In the genomic region with DNA sequence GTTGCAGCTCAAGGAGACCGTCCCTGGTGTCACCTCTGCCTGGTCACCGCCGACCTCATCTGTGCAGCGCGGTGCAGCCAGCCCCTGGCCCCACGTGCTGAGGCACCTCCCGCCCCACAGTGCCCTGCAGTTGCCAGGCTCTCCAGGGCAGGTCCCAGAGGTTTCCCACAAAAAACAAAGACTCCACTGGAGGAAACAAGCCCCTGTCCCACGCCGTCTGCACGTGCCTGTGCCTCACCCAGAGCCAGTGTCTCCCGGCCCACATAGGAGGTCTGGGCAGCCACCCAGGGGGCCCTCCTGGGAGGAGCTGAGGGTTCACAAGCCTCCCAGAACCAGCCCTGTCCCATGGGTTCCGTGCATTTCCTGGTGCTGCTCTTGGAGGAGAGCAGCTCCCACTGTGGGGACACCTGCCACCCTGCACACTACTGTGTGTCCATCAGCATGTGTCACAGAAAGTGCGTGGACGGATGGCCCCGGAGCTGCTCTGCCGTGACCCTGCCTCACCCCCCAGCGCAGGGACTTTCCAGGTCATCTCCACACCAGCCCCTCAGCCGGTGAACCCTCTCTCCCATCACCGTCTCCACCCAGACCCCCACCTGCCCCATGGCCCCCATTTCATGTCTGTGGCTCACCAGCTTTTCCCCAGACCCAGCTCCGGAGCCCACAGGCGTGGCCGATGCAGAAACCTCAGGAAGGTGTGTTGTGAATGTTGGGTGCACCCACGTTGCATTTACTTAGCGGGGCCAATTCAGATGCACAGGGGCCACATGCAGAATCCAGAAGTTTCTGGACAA, we compare ENCODE assay signal across 20 cellular contexts. TPM values are rescaled to one million over a fixed set of nuclear protein-coding genes. Genes with fewer than 3 reads are reported as not detected.
DNase-seq lines count a peak whose midpoint lies in the region; ATAC-seq and TF ChIP-seq lines count a peak whose summit lies in the region.
"Had no signal": no experiment of that assay in that cellular context is flagged by ENCODE, and none has a peak within 500 bp of the region (broad histone marks: within the 10 kb centered on the region; RNA-seq: fewer than 3 reads in every experiment).

No MANE protein-coding gene starts in this region.

- H2AK9ac ChIP-seq in IMR-90 (replicated peaks; ENCODE audit: low read depth, low read length, poor library complexity), result no peak overlapping the region

- H3K4ac ChIP-seq in IMR-90 (ENCODE audit: low read depth, low read length), result no peak overlapping the region

- BruUV-seq in IMR-90 (replicated peaks; lab: Mats Ljungman, UMichigan), result no TSS peak

- no peak for TF ChIP-seq POLR2A in IMR-90 (IDR thresholded peaks at IDR 0.05; ENCODE audit: low read depth, low read length)

- H3K79me1 ChIP-seq in IMR-90 (ENCODE audit: low read depth in 1 of 2, low read length in 2 of 2), result no peaks in the 10 kb centered on the region

- no peak overlapping the region for H3K4me3 Mint-ChIP-seq in stimulated activated naive CD8-positive, alpha-beta T cell treated with anti-CD3 and anti-CD28 coated beads, Interleukin-15, amount 100 ng/mL, for 72 hours
- no peak overlapping the region for H3K4me3 Mint-ChIP-seq in T-helper 2 cell treated with Interferon-gamma antibody and Interleukin-4, amounts not matched to agents 5 μg/mL and 100 μg/mL, for 36 hours
- H3K4me3 Mint-ChIP-seq: activated naive CD4-positive, alpha-beta T cell treated with anti-CD3 and anti-CD28 coated beads, Interleukin-2, amount 10 ng/mL, durations not matched to agents 7 days and 5 days; brain; naive thymus-derived CD8-positive, alpha-beta T cell had no signal

- peaks cover 75% of the 10 kb centered on the region for H3K4me1 ChIP-seq in BLaER1
- peaks cover 8% of the 10 kb centered on the region for H3K4me1 ChIP-seq in IMR-90 (ENCODE audit: control insufficient read depth, insufficient read depth, low read length)
- peaks cover 22% of the 10 kb centered on the region for H3K4me1 ChIP-seq in psoas muscle

- H3K27ac ChIP-seq in BLaER1, result peak overlapping the region; percentile 60; the same call in 1 of the 2 replicates
- no peak overlapping the region for H3K27ac ChIP-seq in IMR-90 (ENCODE audit: insufficient read depth, low read length)
- no peak overlapping the region for H3K27ac ChIP-seq in psoas muscle

- H3K4me1 Mint-ChIP-seq in stimulated activated naive CD8-positive, alpha-beta T cell treated with anti-CD3 and anti-CD28 coated beads, Interleukin-15, amount 100 ng/mL, for 72 hours, result no peaks in the 10 kb centered on the region
- H3K4me1 Mint-ChIP-seq in T-helper 2 cell treated with Interferon-gamma antibody and Interleukin-4, amounts not matched to agents 5 μg/mL and 100 μg/mL, for 36 hours (ENCODE audit: low read depth), result no peaks in the 10 kb centered on the region
- H3K4me1 Mint-ChIP-seq: activated naive CD4-positive, alpha-beta T cell treated with anti-CD3 and anti-CD28 coated beads, Interleukin-2, amount 10 ng/mL, durations not matched to agents 7 days and 5 days; brain had no signal

- no peak overlapping the region for H3K23ac ChIP-seq in IMR-90 (ENCODE audit: low read depth, low read length)

- TF ChIP-seq RAD21 in IMR-90 (IDR thresholded peaks at IDR 0.05; ENCODE audit: low read length), result no peak

- no peak for TF ChIP-seq CTCF in IMR-90 (conservative IDR thresholded peaks at IDR 0.05; ENCODE audit: low read depth, low read length)
- no peak for TF ChIP-seq CTCF in psoas muscle (IDR thresholded peaks at IDR 0.05)
- no peak for TF ChIP-seq CTCF in GM13977 (IDR thresholded peaks at IDR 0.05; ENCODE audit: extremely low read depth, insufficient read depth, missing control alignments)

- in situ Hi-C loops in IMR-90 (cut with MboI; ENCODE audit: low sequenced_read_pairs), result no loop called here
- in situ Hi-C loops in GM13977 (cut with MboI; ENCODE audit: low pct_unique_long_range_greater_than_20kb, low sequenced_read_pairs, unreplicated experiment), result no loop called here

- H3K4me2 ChIP-seq in BLaER1 (peak overlapping the region; percentile 77), IMR-90 (ENCODE audit: low read depth, low read length) (no peak overlapping the region)

- no peak overlapping the region for H4K91ac ChIP-seq in IMR-90 (ENCODE audit: insufficient read depth, low read depth, low read length)

- dilution Hi-C loops in IMR-90 (cut with HindIII; ENCODE audit: low sequenced_read_pairs, unreplicated experiment), result no loop called here

- no peak overlapping the region for H3K4me3 ChIP-seq in BLaER1
- H3K4me3 ChIP-seq in IMR-90 (ENCODE audit: insufficient read depth, low read depth, low read length), result no peak overlapping the region
- H3K4me3 ChIP-seq in psoas muscle, result no peak overlapping the region

- H3K9me3 Mint-ChIP-seq in stimulated activated naive CD8-positive, alpha-beta T cell treated with anti-CD3 and anti-CD28 coated beads, Interleukin-15, amount 100 ng/mL, for 72 hours, result peaks cover 0 to 2% of the 10 kb centered on the region in 2 donors
- peaks cover 10% of the 10 kb centered on the region for H3K9me3 Mint-ChIP-seq in T-helper 2 cell treated with Interferon-gamma antibody and Interleukin-4, amounts not matched to agents 5 μg/mL and 100 μg/mL, for 36 hours

- H4K5ac ChIP-seq in IMR-90 (ENCODE audit: low read depth, low read length), result no peak overlapping the region

- no peak for DNase-seq in IMR-90
- DNase-seq in left cardiac atrium, result no peak
- peak in 1 of 2 donors; percentile 58 for DNase-seq in psoas muscle
- no peak for DNase-seq in stimulated activated naive CD8-positive, alpha-beta T cell treated with anti-CD3 and anti-CD28 coated beads, Interleukin-15, amount 100 ng/mL, for 72 hours
- no peak for DNase-seq in T-helper 2 cell treated with Interferon-gamma antibody and Interleukin-4, amounts not matched to agents 5 μg/mL and 100 μg/mL, for 36 hours (ENCODE audit: low spot score)
- DNase-seq in GM13977 (ENCODE audit: low spot score), result no peak
- DNase-seq: activated CD4-positive, alpha-beta T cell treated with anti-CD3 and anti-CD28 coated beads for 4 hours; activated naive CD4-positive, alpha-beta T cell treated with anti-CD3 and anti-CD28 coated beads, Interleukin-2, amount 10 ng/mL, durations not matched to agents 7 days and 5 days; activated T-cell treated with anti-CD3 and anti-CD28 coated beads for 4 hours; COR-L47; naive thymus-derived CD8-positive, alpha-beta T cell; NCI-H1092 treated with DMSO at 0.1 percent for 48 hours; NCI-H69; OCI-M1 had no signal

- peaks cover 3% of the 10 kb centered on the region; the same call in 1 of the 2 replicates for H3K27me3 ChIP-seq in BLaER1
- no peaks in the 10 kb centered on the region; the same call in 1 of the 2 replicates for H3K27me3 ChIP-seq in IMR-90 (ENCODE audit: control insufficient read depth, insufficient read depth, low read length)
- H3K27me3 ChIP-seq in psoas muscle (ENCODE audit: insufficient read depth in 3 of 3, low read length in 2 of 3), result no peaks in the 10 kb centered on the region

- H4K20me1 ChIP-seq in BLaER1, result no peaks in the 10 kb centered on the region
- peaks cover 3% of the 10 kb centered on the region; the same call in 1 of the 2 replicates for H4K20me1 ChIP-seq in IMR-90 (ENCODE audit: insufficient read depth, low read length)

- no peaks in the 10 kb centered on the region for H3K27me3 Mint-ChIP-seq in stimulated activated naive CD8-positive, alpha-beta T cell treated with anti-CD3 and anti-CD28 coated beads, Interleukin-15, amount 100 ng/mL, for 72 hours
- no peaks in the 10 kb centered on the region for H3K27me3 Mint-ChIP-seq in T-helper 2 cell treated with Interferon-gamma antibody and Interleukin-4, amounts not matched to agents 5 μg/mL and 100 μg/mL, for 36 hours (ENCODE audit: low read depth)
- H3K27me3 Mint-ChIP-seq: activated naive CD4-positive, alpha-beta T cell treated with anti-CD3 and anti-CD28 coated beads, Interleukin-2, amount 10 ng/mL, durations not matched to agents 7 days and 5 days; naive thymus-derived CD8-positive, alpha-beta T cell had no signal

- POLR2A ChIA-PET in IMR-90 (lab: Charles Lee; ENCODE audit: unreplicated experiment), result no interaction called here

- peak overlapping the region in 1 of 2 donors; percentile 82 for H3K27ac Mint-ChIP-seq in stimulated activated naive CD8-positive, alpha-beta T cell treated with anti-CD3 and anti-CD28 coated beads, Interleukin-15, amount 100 ng/mL, for 72 hours
- H3K27ac Mint-ChIP-seq in T-helper 2 cell treated with Interferon-gamma antibody and Interleukin-4, amounts not matched to agents 5 μg/mL and 100 μg/mL, for 36 hours, result no peak overlapping the region
- H3K27ac Mint-ChIP-seq: activated naive CD4-positive, alpha-beta T cell treated with anti-CD3 and anti-CD28 coated beads, Interleukin-2, amount 10 ng/mL, durations not matched to agents 7 days and 5 days had no signal

- no peak overlapping the region for H2AFZ ChIP-seq in IMR-90 (replicated peaks; ENCODE audit: low read length, poor library complexity)

- H3K36me3 ChIP-seq in BLaER1, result peaks cover 34% of the 10 kb centered on the region
- H3K36me3 ChIP-seq in IMR-90 (ENCODE audit: control insufficient read depth, insufficient read depth, low read length), result peaks cover 11% of the 10 kb centered on the region; the same call in 1 of the 2 replicates
- peaks cover 0 to 26% of the 10 kb centered on the region in 2 donors for H3K36me3 ChIP-seq in psoas muscle (ENCODE audit: insufficient read depth in 1 of 2, low read depth in 1 of 2)

- H3K9ac ChIP-seq in BLaER1 (0 out of 2 replicates have a peak overlapping the region, but pooled peaks have one; percentile 52), IMR-90 (ENCODE audit: low read depth, low read length) (no peak overlapping the region)

- intact Hi-C loops in IMR-90 (cut with micrococcal nuclease) (no loop called here), left cardiac atrium (cut with DNase I) (no loop called here), psoas muscle (cut with DNase I) (no loop called here)

- H3K36me3 Mint-ChIP-seq in T-helper 2 cell treated with Interferon-gamma antibody and Interleukin-4, amounts not matched to agents 5 μg/mL and 100 μg/mL, for 36 hours (ENCODE audit: low read depth), result peaks cover 20% of the 10 kb centered on the region

- no peak overlapping the region for H2BK5ac ChIP-seq in IMR-90 (ENCODE audit: low read depth, low read length, poor library complexity, severe bottlenecking)

- peaks cover 10% of the 10 kb centered on the region for H3K9me3 ChIP-seq in BLaER1
- no peaks in the 10 kb centered on the region for H3K9me3 ChIP-seq in IMR-90 (ENCODE audit: control insufficient read depth, insufficient read depth, low read length)
- H3K9me3 ChIP-seq in psoas muscle, result peaks cover 3% of the 10 kb centered on the region

- no peak overlapping the region for H4K8ac ChIP-seq in IMR-90 (ENCODE audit: low read depth in 2 of 2, low read length in 2 of 2)

- H2BK20ac ChIP-seq in IMR-90 (ENCODE audit: low read depth, low read length), result no peak overlapping the region

- 90% methylated on average over 8 of the region's 24 CpGs; no CpG with 5 or more reads in 1 of the 2 experiments for WGBS in IMR-90 (ENCODE audit: extremely low coverage in 2 of 2, insufficient read length in 1 of 2), 2 experiments
- 52 to 66% (median 53%) methylated on average over 23 to 24 of the region's 24 CpGs for WGBS in psoas muscle, 3 donors

- CTCF ChIA-PET in IMR-90 (lab: Yijun Ruan, JAX), result no interaction called here

- ATAC-seq in IMR-90 (ENCODE audit: low read depth), result peak; percentile 4
- ATAC-seq in left cardiac atrium, result peak; percentile 8 to 51
- peak in 3 of 4 donors; percentile 11 to 16 (median 12) for ATAC-seq in psoas muscle
- no peak for ATAC-seq in stimulated activated naive CD8-positive, alpha-beta T cell treated with anti-CD3 and anti-CD28 coated beads, Interleukin-15, amount 100 ng/mL, for 72 hours
- no peak for ATAC-seq in GM21360 (IDR thresholded peaks at IDR 0.05; ENCODE audit: unreplicated experiment)
- ATAC-seq: naive thymus-derived CD8-positive, alpha-beta T cell had no signal

- H2BK15ac ChIP-seq in IMR-90 (ENCODE audit: low read depth, low read length), result no peak overlapping the region

- H2BK120ac ChIP-seq in IMR-90 (ENCODE audit: low read depth, low read length), result no peak overlapping the region

- no peak overlapping the region for H3K14ac ChIP-seq in IMR-90 (replicated peaks; ENCODE audit: low read depth, low read length)

- H3K18ac ChIP-seq in IMR-90 (ENCODE audit: low read depth, low read length), result no peak overlapping the region

- no peak overlapping the region for H3K56ac ChIP-seq in IMR-90 (ENCODE audit: extremely low read depth, insufficient read depth, low read length)

- no peaks in the 10 kb centered on the region for H3K9me1 ChIP-seq in IMR-90 (ENCODE audit: insufficient read depth, low read length)

- H2AK5ac ChIP-seq in IMR-90 (ENCODE audit: low read depth, low read length), result no peak overlapping the region

RNA-seq across cellular contexts. Expression of gene CDH15, which starts 17.0 kb away (rescaled TPM):
- total RNA-seq in IMR-90 (2012; rRNA removed) (0.18 and 0.28 TPM in 2 replicates), left cardiac atrium (under 1 TPM in 1 of 2 donors, not detected in 1; 0.09 TPM), psoas muscle (10 to 100 TPM; 36.7 to 62.8 (median 51.1) TPM)
- polyA plus RNA-seq in IMR-90 (2012; rRNA removed) (0.62 and 0.65 TPM in 2 replicates), psoas muscle (10 to 100 TPM; 18.0 to 32.9 (median 19.9) TPM)
- polyA plus RNA-seq in IMR-90 (2012; cell fraction: cytosol; rRNA removed), result 0.74 and 0.78 TPM in 2 replicates
- polyA plus RNA-seq in IMR-90 (2012; cell fraction: nucleus; rRNA removed; ENCODE audit: low replicate concordance), result 0.42 and 0.99 TPM in 2 replicates
- total RNA-seq: dermis blood vessel endothelial cell; lower leg skin; naive thymus-derived CD8-positive, alpha-beta T cell; SK-MEL-5 had no signal
- polyA plus RNA-seq: naive thymus-derived CD8-positive, alpha-beta T cell had no signal

RNA-seq across cellular contexts. Expression of gene SLC22A31, which starts 45.8 kb away (rescaled TPM):
- total RNA-seq in IMR-90 (2012; rRNA removed), result 0.18 and 0.56 TPM in 2 replicates
- 5.0 and 5.5 TPM in 2 replicates for polyA plus RNA-seq in IMR-90 (2012; rRNA removed)
- 2.8 and 4.2 TPM in 2 replicates for polyA plus RNA-seq in IMR-90 (2012; cell fraction: cytosol; rRNA removed)
- 48.5 and 137 TPM in 2 replicates for polyA plus RNA-seq in IMR-90 (2012; cell fraction: nucleus; rRNA removed; ENCODE audit: low replicate concordance)
- under 1 TPM in 1 of 2 donors, not detected in 1; 0.27 TPM for total RNA-seq in left cardiac atrium
- not detected for total RNA-seq in psoas muscle
- under 1 TPM in 1 of 3 donors, not detected in 2; 0.03 TPM for polyA plus RNA-seq in psoas muscle
- total RNA-seq: dermis blood vessel endothelial cell; naive thymus-derived CD8-positive, alpha-beta T cell; SK-MEL-5 had no signal
- polyA plus RNA-seq: naive thymus-derived CD8-positive, alpha-beta T cell had no signal

Comparison
In these comparisons a context has a peak if more than half of its experiments do, and no peak if none do; other contexts are left out.
1. ATAC-seq: peak in IMR-90 (single experiment), left cardiac atrium (2 of 2) and psoas muscle (3 of 4); none in stimulated activated naive CD8-positive, alpha-beta T cell treated with anti-CD3 and anti-CD28 coated beads, Interleukin-15, amount 100 ng/mL, for 72 hours (single experiment) and GM21360 (single experiment).
2. RNA of gene CDH15, which starts 17.0 kb away (total RNA-seq): 36.7 to 62.8 TPM in psoas muscle; 0.18 to 0.28 TPM in IMR-90 and 0.09 TPM in left cardiac atrium; every median in the first group is over 10 times any median in the second.